Comparison of ENCODE assay signal across 1 cellular context in the genomic region with DNA sequence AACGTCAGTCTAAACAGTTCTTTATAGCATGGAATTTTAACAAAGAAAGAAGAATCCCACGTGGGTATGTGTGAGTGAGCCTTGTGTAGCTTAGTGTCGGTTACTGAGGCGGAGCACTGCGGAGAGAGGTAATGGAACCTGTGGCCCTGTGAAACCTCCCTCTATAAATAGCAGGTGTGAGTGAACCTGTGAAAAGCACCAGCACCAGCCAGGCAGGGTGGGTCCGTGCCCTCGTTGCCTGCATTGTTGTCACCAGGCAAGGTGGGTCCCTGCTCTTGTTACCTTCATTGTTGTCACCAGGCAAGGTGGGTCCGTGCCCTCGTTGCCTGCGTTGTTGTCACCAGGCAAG.
TF ChIP-seq lines count a peak whose summit lies in the region.

No MANE protein-coding gene starts in this region.

TF ChIP-seq in WTC11, 78 proteins besides CTCF, POLR2A, EP300 and RAD21 (continued from another document):
- TF ChIP-seq, protein P1, sequence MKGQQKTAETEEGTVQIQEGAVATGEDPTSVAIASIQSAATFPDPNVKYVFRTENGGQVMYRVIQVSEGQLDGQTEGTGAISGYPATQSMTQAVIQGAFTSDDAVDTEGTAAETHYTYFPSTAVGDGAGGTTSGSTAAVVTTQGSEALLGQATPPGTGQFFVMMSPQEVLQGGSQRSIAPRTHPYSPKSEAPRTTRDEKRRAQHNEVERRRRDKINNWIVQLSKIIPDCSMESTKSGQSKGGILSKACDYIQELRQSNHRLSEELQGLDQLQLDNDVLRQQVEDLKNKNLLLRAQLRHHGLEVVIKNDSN (CRISPR knock-in tag; IDR thresholded peaks at IDR 0.05): no peak
- TF ChIP-seq, protein P2, sequence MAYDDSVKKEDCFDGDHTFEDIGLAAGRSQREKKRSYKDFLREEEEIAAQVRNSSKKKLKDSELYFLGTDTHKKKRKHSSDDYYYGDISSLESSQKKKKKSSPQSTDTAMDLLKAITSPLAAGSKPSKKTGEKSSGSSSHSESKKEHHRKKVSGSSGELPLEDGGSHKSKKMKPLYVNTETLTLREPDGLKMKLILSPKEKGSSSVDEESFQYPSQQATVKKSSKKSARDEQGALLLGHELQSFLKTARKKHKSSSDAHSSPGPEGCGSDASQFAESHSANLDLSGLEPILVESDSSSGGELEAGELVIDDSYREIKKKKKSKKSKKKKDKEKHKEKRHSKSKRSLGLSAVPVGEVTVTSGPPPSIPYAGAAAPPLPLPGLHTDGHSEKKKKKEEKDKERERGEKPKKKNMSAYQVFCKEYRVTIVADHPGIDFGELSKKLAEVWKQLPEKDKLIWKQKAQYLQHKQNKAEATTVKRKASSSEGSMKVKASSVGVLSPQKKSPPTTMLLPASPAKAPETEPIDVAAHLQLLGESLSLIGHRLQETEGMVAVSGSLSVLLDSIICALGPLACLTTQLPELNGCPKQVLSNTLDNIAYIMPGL (CRISPR knock-in tag; IDR thresholded peaks at IDR 0.05): no peak
- no peak for TF ChIP-seq GRHL2 (CRISPR knock-in tag; IDR thresholded peaks at IDR 0.05; ENCODE audit: insufficient replicate concordance, severe bottlenecking)
- TF ChIP-seq, protein P3, sequence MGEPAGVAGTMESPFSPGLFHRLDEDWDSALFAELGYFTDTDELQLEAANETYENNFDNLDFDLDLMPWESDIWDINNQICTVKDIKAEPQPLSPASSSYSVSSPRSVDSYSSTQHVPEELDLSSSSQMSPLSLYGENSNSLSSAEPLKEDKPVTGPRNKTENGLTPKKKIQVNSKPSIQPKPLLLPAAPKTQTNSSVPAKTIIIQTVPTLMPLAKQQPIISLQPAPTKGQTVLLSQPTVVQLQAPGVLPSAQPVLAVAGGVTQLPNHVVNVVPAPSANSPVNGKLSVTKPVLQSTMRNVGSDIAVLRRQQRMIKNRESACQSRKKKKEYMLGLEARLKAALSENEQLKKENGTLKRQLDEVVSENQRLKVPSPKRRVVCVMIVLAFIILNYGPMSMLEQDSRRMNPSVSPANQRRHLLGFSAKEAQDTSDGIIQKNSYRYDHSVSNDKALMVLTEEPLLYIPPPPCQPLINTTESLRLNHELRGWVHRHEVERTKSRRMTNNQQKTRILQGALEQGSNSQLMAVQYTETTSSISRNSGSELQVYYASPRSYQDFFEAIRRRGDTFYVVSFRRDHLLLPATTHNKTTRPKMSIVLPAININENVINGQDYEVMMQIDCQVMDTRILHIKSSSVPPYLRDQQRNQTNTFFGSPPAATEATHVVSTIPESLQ (CRISPR knock-in tag; IDR thresholded peaks at IDR 0.05): no peak
TF ChIP-seq in WTC11: peak in this region for 0.
